In the genomic region with DNA sequence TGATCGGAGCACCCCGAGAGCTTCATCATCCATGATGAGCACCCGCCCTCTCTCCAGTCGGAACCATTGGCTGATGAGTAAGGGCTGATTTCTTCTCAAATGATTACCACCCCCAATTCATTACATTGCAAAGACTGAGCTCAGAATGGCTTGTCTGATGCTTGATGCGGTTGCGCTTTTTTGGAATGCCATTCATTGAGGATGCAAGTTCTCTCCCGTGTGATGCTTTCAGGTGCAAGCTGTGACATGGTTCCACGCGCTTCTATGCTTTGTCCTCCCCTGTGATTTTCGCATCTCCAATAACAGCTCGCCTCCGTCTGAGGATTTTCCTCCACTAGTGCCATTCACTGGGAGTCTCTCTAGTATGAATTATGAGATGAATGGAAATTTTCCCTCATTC, we compare ENCODE assay signal across 11 cellular contexts. TPM values are rescaled to one million over a fixed set of nuclear protein-coding genes. Genes with fewer than 3 reads are reported as not detected.
"Had no signal": no experiment of that assay in that cellular context is flagged by ENCODE, and none has a peak within 500 bp of the region (broad histone marks: within the 10 kb centered on the region; RNA-seq: fewer than 3 reads in every experiment).

No MANE protein-coding gene starts in this region.

RNA-seq across cellular contexts. Expression of a gene that starts 43.0 kb away (rescaled TPM):
- total RNA-seq: NCI-H460, OCI-LY7, PC-9, Peyer's patch, Right ventricle myocardium inferior, Right ventricle myocardium superior, RPMI7951, SJCRH30, SJSA1, SK-MEL-5 had no signal
- polyA plus RNA-seq: SK-N-SH had no signal

RNA-seq across cellular contexts. Expression of a gene that starts 58.4 kb away (rescaled TPM):
- total RNA-seq: OCI-LY7, Peyer's patch, Right ventricle myocardium inferior, Right ventricle myocardium superior, RPMI7951, SJCRH30, SJSA1, SK-MEL-5 had no signal
- polyA plus RNA-seq: SK-N-SH had no signal
